ENCODE assay signal across 1 cellular context in genomic region chr3:182212479-182213076, GRCh38.
TF ChIP-seq lines count a peak whose summit lies in the region.

No MANE protein-coding gene starts in this region.

TF ChIP-seq in HepG2, 621 proteins besides CTCF, POLR2A, EP300 and RAD21 (continued from another document and continues in another):
- TF ChIP-seq UBTF (CRISPR knock-in tag; IDR thresholded peaks at IDR 0.05) = no peak
- no peak for TF ChIP-seq DNMT3B (CRISPR knock-in tag; conservative IDR thresholded peaks at IDR 0.05)
- peak; percentile 74; the same call in 1 of the 2 replicates for TF ChIP-seq ZNF335 (CRISPR knock-in tag; IDR thresholded peaks at IDR 0.05)
- TF ChIP-seq, protein P1, sequence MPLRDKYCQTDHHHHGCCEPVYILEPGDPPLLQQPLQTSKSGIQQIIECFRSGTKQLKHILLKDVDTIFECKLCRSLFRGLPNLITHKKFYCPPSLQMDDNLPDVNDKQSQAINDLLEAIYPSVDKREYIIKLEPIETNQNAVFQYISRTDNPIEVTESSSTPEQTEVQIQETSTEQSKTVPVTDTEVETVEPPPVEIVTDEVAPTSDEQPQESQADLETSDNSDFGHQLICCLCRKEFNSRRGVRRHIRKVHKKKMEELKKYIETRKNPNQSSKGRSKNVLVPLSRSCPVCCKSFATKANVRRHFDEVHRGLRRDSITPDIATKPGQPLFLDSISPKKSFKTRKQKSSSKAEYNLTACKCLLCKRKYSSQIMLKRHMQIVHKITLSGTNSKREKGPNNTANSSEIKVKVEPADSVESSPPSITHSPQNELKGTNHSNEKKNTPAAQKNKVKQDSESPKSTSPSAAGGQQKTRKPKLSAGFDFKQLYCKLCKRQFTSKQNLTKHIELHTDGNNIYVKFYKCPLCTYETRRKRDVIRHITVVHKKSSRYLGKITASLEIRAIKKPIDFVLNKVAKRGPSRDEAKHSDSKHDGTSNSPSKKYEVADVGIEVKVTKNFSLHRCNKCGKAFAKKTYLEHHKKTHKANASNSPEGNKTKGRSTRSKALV (CRISPR knock-in tag; IDR thresholded peaks at IDR 0.05) = no peak
- TF ChIP-seq ATF4 (CRISPR knock-in tag; IDR thresholded peaks at IDR 0.05) = peak in 1 of 2 experiments; percentile 57; a peak in 2 of 4 replicates
- no peak for TF ChIP-seq STAT5B (CRISPR knock-in tag; IDR thresholded peaks at IDR 0.05)
- TF ChIP-seq NR1H2 (CRISPR knock-in tag; IDR thresholded peaks at IDR 0.05; ENCODE audit: borderline replicate concordance, low read depth) = no peak
- TF ChIP-seq TFAP4 (IDR thresholded peaks at IDR 0.05; ENCODE audit: borderline replicate concordance, low read depth) = peak; percentile 90; the same call in 1 of the 2 replicates
- peak; percentile 92; the same call in 1 of the 2 replicates for TF ChIP-seq JUND (CRISPR knock-in tag; IDR thresholded peaks at IDR 0.05)
- no peak for TF ChIP-seq ZC3H13 (CRISPR knock-in tag; IDR thresholded peaks at IDR 0.05)
- TF ChIP-seq, protein P2, sequence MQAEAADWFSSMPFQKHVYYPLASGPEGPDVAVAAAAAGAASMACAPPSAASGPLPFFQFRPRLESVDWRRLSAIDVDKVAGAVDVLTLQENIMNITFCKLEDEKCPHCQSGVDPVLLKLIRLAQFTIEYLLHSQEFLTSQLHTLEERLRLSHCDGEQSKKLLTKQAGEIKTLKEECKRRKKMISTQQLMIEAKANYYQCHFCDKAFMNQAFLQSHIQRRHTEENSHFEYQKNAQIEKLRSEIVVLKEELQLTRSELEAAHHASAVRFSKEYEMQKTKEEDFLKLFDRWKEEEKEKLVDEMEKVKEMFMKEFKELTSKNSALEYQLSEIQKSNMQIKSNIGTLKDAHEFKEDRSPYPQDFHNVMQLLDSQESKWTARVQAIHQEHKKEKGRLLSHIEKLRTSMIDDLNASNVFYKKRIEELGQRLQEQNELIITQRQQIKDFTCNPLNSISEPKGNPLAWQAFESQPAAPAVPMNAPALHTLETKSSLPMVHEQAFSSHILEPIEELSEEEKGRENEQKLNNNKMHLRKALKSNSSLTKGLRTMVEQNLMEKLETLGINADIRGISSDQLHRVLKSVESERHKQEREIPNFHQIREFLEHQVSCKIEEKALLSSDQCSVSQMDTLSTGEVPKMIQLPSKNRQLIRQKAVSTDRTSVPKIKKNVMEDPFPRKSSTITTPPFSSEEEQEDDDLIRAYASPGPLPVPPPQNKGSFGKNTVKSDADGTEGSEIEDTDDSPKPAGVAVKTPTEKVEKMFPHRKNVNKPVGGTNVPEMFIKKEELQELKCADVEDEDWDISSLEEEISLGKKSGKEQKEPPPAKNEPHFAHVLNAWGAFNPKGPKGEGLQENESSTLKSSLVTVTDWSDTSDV (CRISPR knock-in tag; IDR thresholded peaks at IDR 0.05) = no peak
- TF ChIP-seq EHMT2 (IDR thresholded peaks at IDR 0.05; ENCODE audit: borderline replicate concordance, low read depth, low read length) = no peak
- TF ChIP-seq ZFP36L2 (CRISPR knock-in tag; IDR thresholded peaks at IDR 0.05) = no peak
- no peak for TF ChIP-seq PAWR (CRISPR knock-in tag; IDR thresholded peaks at IDR 0.05; ENCODE audit: borderline replicate concordance)
- no peak for TF ChIP-seq MATR3 (CRISPR knock-in tag; IDR thresholded peaks at IDR 0.05)
- TF ChIP-seq KDM6A (CRISPR knock-in tag; IDR thresholded peaks at IDR 0.05; ENCODE audit: low read depth) = 0 out of 2 replicates have a peak, but pooled peaks have one; percentile 42
- peak; percentile 32; the same call in 1 of the 2 replicates for TF ChIP-seq ATF2 (CRISPR knock-in tag; IDR thresholded peaks at IDR 0.05)
- TF ChIP-seq GATAD1 (CRISPR knock-in tag; IDR thresholded peaks at IDR 0.05) = 0 out of 2 replicates have a peak, but pooled peaks have one; percentile 23
- TF ChIP-seq YEATS2 (CRISPR knock-in tag; IDR thresholded peaks at IDR 0.05; ENCODE audit: borderline replicate concordance) = peak; percentile 19; the same call in 1 of the 2 replicates
- TF ChIP-seq ZBTB40 (IDR thresholded peaks at IDR 0.05) = no peak
- TF ChIP-seq ZBTB40 (CRISPR knock-in tag; IDR thresholded peaks at IDR 0.05) = no peak
- no peak for TF ChIP-seq LBX2 (CRISPR knock-in tag; IDR thresholded peaks at IDR 0.05; ENCODE audit: borderline replicate concordance)
- peak; percentile 90 for TF ChIP-seq JUN (CRISPR knock-in tag; IDR thresholded peaks at IDR 0.05)
- no peak for TF ChIP-seq PCBP2 (optimal IDR thresholded peaks at IDR 0.05; ENCODE audit: low read depth, low read length, poor library complexity, severe bottlenecking)
- peak; percentile 48; the same call in 1 of the 2 replicates for TF ChIP-seq GFI1 (CRISPR knock-in tag; IDR thresholded peaks at IDR 0.05; ENCODE audit: borderline replicate concordance)
- no peak for TF ChIP-seq SRSF9 (IDR thresholded peaks at IDR 0.05; ENCODE audit: borderline replicate concordance, insufficient read depth, low read depth, low read length, poor library complexity, severe bottlenecking)
- no peak for TF ChIP-seq NFE2L1 (CRISPR knock-in tag; IDR thresholded peaks at IDR 0.05; ENCODE audit: borderline replicate concordance)
- TF ChIP-seq ZBTB39 (CRISPR knock-in tag; IDR thresholded peaks at IDR 0.05) = no peak
- TF ChIP-seq POLR2AphosphoS2 (IDR thresholded peaks at IDR 0.05; ENCODE audit: low read depth, low read length) = no peak
- TF ChIP-seq HNF4G (IDR thresholded peaks at IDR 0.05; ENCODE audit: borderline replicate concordance, low read depth, low read length) = peak; percentile 4; the same call in 1 of the 2 replicates
- TF ChIP-seq HNF4G (CRISPR knock-in tag; IDR thresholded peaks at IDR 0.05; ENCODE audit: borderline replicate concordance, low read depth) = no peak
